Comparison of ENCODE assay signal across 5 cellular contexts in genomic region chr13:49612042-49612441, GRCh38. TPM values are rescaled to one million over a fixed set of nuclear protein-coding genes. Genes with fewer than 3 reads are reported as not detected.
"Had no signal": no experiment of that assay in that cellular context is flagged by ENCODE, and none has a peak within 500 bp of the region (broad histone marks: within the 10 kb centered on the region; RNA-seq: fewer than 3 reads in every experiment).

No MANE protein-coding gene starts in this region.

RNA-seq across cellular contexts. Expression of gene ARL11, which starts 16.3 kb away (rescaled TPM):
- total RNA-seq: PC-3, RPMI7951, SJCRH30, SK-MEL-5 had no signal
- polyA plus RNA-seq: SK-N-SH had no signal
